ENCODE assay signal across 9 cellular contexts in the genomic region with DNA sequence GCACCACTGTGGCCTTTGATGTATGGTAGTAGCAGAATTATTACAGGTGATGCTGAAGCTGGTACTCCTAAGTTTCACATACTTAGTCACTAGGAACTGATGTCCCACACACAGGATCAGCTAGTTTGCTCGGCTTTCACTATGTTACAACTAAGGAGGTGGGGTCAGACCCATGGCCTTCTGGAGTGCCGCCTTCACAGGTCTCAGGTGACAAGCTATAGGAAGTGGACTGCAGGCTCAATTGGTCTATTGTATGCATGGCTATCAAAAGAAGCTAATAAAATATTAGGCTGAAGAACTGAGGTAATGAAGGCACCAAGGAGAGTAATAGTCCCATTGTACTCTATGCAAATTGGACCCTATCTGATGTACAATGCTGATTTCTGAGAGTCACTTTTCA.
DNase-seq lines count a peak whose midpoint lies in the region.
"Had no signal": no experiment of that assay in that cellular context is flagged by ENCODE, and none has a peak within 500 bp of the region (broad histone marks: within the 10 kb centered on the region; RNA-seq: fewer than 3 reads in every experiment).

No MANE protein-coding gene starts in this region.

- in situ Hi-C loops in HAP-1 (cut with MboI; ENCODE audit: low sequenced_read_pairs), result no loop called here

- H3K9me3 ChIP-seq in HAP-1, result no peaks in the 10 kb centered on the region

- no peak overlapping the region for H3K4me3 ChIP-seq in HAP-1

- H3K4me3 Mint-ChIP-seq in immature natural killer cell, result no peak overlapping the region
- H3K4me3 Mint-ChIP-seq: CD8-positive, alpha-beta memory T cell; IgD-negative memory B cell had no signal

- peaks cover 4 to 33% (median 13%) of the 10 kb centered on the region in 6 donors for H3K9me3 Mint-ChIP-seq in immature natural killer cell

- no peak overlapping the region for H3K27ac Mint-ChIP-seq in immature natural killer cell
- H3K27ac Mint-ChIP-seq: CD8-positive, alpha-beta memory T cell had no signal

- no peaks in the 10 kb centered on the region for H3K4me1 Mint-ChIP-seq in immature natural killer cell
- H3K4me1 Mint-ChIP-seq: CD8-positive, alpha-beta memory T cell; IgD-negative memory B cell had no signal

- H3K27me3 Mint-ChIP-seq in immature natural killer cell (ENCODE audit: low read depth in 3 of 3), result no peaks in the 10 kb centered on the region
- H3K27me3 Mint-ChIP-seq: CD8-positive, alpha-beta memory T cell; IgD-negative memory B cell had no signal

- H3K27me3 ChIP-seq in HAP-1 (ENCODE audit: low read depth), result no peaks in the 10 kb centered on the region

- DNase-seq in HAP-1 (ENCODE audit: low spot score in 2 of 2), result peak; percentile 11 to 15
- peak; percentile 20 for DNase-seq in SW480 (ENCODE audit: low spot score)
- DNase-seq in left kidney (ENCODE audit: low read depth, low spot score), result peak; percentile 4
- DNase-seq in stimulated activated CD4-positive, alpha-beta T cell treated with anti-CD3 and anti-CD28 coated beads, Interleukin-15, amount 100 ng/mL, for 24 hours, result no peak
- no peak for DNase-seq in activated CD4-positive, CD25-positive, alpha-beta regulatory T cell treated with anti-CD3 and anti-CD28 coated beads, Interleukin-2, amount 50 U/mL, for 72 hours
- no peak for DNase-seq in immature natural killer cell
- DNase-seq: CD8-positive, alpha-beta memory T cell; DMS 273 treated with DMSO at 0.1 percent for 48 hours had no signal

- H3K36me3 ChIP-seq in HAP-1 (replicated peaks), result no peaks in the 10 kb centered on the region

- peaks cover 24% of the 10 kb centered on the region for H3K4me1 ChIP-seq in HAP-1

- peaks cover 0 to 3% (median 0%) of the 10 kb centered on the region in 3 donors for H3K36me3 Mint-ChIP-seq in immature natural killer cell
- H3K36me3 Mint-ChIP-seq: CD8-positive, alpha-beta memory T cell; IgD-negative memory B cell had no signal

Comparison
In these comparisons a context has a peak if more than half of its experiments do, and no peak if none do; other contexts are left out.
1. DNase-seq: peak in HAP-1 (2 of 2), SW480 (single experiment) and left kidney (single experiment); none in stimulated activated CD4-positive, alpha-beta T cell treated with anti-CD3 and anti-CD28 coated beads, Interleukin-15, amount 100 ng/mL, for 24 hours (single experiment), activated CD4-positive, CD25-positive, alpha-beta regulatory T cell treated with anti-CD3 and anti-CD28 coated beads, Interleukin-2, amount 50 U/mL, for 72 hours (single experiment) and immature natural killer cell (0 of 3).